Comparison of ENCODE assay signal across 8 cellular contexts in the genomic region with DNA sequence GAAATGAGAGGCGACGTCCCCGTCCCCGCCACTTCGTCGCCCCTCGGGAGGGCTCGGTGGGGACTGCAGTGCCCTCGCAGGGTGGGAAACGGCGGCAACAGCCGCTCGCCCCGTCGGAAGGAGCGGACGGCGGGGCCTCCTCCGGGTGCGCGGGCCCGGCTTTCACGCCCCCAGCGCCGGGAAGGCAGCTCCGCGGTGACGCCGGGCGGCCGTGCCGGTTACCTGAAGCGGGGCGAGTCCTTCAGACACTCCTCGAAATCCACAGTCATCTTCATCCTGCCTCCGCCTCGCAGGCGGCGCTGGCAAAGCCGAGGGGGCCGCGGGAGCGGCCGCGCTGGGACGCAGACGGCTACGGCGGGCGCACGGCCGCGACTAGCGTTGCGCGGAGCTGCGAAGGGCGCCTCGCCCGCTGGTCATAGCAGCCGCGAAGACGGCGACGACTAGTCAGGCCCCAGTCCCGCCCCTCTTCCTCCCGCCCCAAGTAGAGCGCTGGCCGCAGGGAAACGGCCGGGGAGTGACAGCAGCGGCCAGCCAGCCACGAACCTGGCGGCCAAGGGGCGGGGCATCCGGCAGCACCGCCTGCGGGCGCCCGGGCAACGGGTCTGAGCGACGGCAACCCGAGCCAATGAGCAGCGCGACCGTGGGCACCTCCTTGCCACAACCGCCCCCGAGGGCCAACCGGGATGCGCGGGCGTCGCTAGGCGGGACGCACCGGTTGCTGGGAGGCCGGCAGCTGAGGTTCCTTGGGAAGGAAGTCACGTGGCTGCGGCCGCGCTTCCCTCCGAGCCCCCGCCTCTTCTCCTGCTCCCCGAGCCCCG. TPM values are rescaled to one million over a fixed set of nuclear protein-coding genes. Genes with fewer than 3 reads are reported as not detected.
A peak's percentile ranks its signal among the peaks of the same experiment; 100 is the strongest.
DNase-seq lines count a peak whose midpoint lies in the region; ATAC-seq and TF ChIP-seq lines count a peak whose summit lies in the region.

A gene with protein sequence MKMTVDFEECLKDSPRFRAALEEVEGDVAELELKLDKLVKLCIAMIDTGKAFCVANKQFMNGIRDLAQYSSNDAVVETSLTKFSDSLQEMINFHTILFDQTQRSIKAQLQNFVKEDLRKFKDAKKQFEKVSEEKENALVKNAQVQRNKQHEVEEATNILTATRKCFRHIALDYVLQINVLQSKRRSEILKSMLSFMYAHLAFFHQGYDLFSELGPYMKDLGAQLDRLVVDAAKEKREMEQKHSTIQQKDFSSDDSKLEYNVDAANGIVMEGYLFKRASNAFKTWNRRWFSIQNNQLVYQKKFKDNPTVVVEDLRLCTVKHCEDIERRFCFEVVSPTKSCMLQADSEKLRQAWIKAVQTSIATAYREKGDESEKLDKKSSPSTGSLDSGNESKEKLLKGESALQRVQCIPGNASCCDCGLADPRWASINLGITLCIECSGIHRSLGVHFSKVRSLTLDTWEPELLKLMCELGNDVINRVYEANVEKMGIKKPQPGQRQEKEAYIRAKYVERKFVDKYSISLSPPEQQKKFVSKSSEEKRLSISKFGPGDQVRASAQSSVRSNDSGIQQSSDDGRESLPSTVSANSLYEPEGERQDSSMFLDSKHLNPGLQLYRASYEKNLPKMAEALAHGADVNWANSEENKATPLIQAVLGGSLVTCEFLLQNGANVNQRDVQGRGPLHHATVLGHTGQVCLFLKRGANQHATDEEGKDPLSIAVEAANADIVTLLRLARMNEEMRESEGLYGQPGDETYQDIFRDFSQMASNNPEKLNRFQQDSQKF (minus strand): TSS at position 448 of the 818 bp plus-strand sequence. CDS start 173 bp downstream, at position 275.

- H3K9me2 ChIP-seq in SK-N-SH = no peaks in the 10 kb centered on the region

- H3K27ac ChIP-seq in SK-N-SH (ENCODE audit: low read depth in 2 of 2, low read length in 1 of 2) = peak within 1 kb of the TSS; percentile 84 to 85
- peak within 1 kb of the TSS; percentile 94 for H3K27ac ChIP-seq in suprapubic skin

- POLR2A ChIA-PET in SK-N-SH (lab: Yijun Ruan, JAX) = interaction anchor here (0.6 to 1.9 kb wide), 5 partner anchors 18 to 975 kb away, joined by 3 to 7 read pairs (median 5); a partner anchor contains a TSS

- peaks cover 50% of the 10 kb centered on the region for H3K79me2 ChIP-seq in SK-N-SH (ENCODE audit: insufficient read depth)

- peaks cover 29% of the 10 kb centered on the region for H4K20me1 ChIP-seq in SK-N-SH (ENCODE audit: insufficient read depth)

- H3F3A ChIP-seq in SK-N-SH (replicated peaks; ENCODE audit: insufficient read depth) = peaks cover 7% of the 10 kb centered on the region

- H3K9me3 ChIP-seq in SK-N-SH (no peaks in the 10 kb centered on the region), suprapubic skin (no peaks in the 10 kb centered on the region)

- peak within 1 kb of the TSS; percentile 74 to 85 for H3K4me3 ChIP-seq in SK-N-SH (ENCODE audit: low read depth in 2 of 2, low read length in 1 of 2)
- H3K4me3 ChIP-seq in suprapubic skin = peak within 1 kb of the TSS; percentile 89

- H3K4me1 ChIP-seq in SK-N-SH (ENCODE audit: control insufficient read depth in 1 of 2, insufficient read depth in 2 of 2, low read depth in 1 of 2, low read length in 1 of 2) (peaks cover 0 to 10% of the 10 kb centered on the region in 2 experiments; a peak in 2 of 4 replicates), suprapubic skin (peaks cover 37% of the 10 kb centered on the region)

- no peak for TF ChIP-seq CTCF in SK-N-SH (IDR thresholded peaks at IDR 0.05)
- no peak for TF ChIP-seq CTCF in suprapubic skin (IDR thresholded peaks at IDR 0.05)

- H2AFZ ChIP-seq in SK-N-SH (ENCODE audit: low read depth) = peak within 1 kb of the TSS; percentile 100

- WGBS in SK-N-SH (ENCODE audit: low lambda C conversion rate) = 0% methylated on average over 22 of the region's 106 CpGs
- WGBS in suprapubic skin = under 1% methylated on average over 26 of the region's 106 CpGs

- TF ChIP-seq RAD21 in SK-N-SH (IDR thresholded peaks at IDR 0.05; ENCODE audit: low read length) = no peak

- peak within 1 kb of the TSS; percentile 73 for H3K9ac ChIP-seq in SK-N-SH

- peak; percentile 89 to 96 for TF ChIP-seq POLR2A in suprapubic skin (IDR thresholded peaks at IDR 0.05)

- peak within 1 kb of the TSS; percentile 88 for H3K4me2 ChIP-seq in SK-N-SH

- TF ChIP-seq EP300 in SK-N-SH (IDR thresholded peaks at IDR 0.05; ENCODE audit: borderline replicate concordance in 1 of 2, low read depth in 1 of 2, low read length in 1 of 2) (no peak), suprapubic skin (IDR thresholded peaks at IDR 0.05) (no peak)

- CTCF ChIA-PET in SK-N-SH (lab: Yijun Ruan, JAX) = interaction anchor here (0.7 to 3.5 kb wide), 5 partner anchors 13 to 759 kb away, joined by 3 to 23 read pairs (median 4); a partner anchor contains a TSS

- DNase-seq in GM04504 (ENCODE audit: low read depth) (peak; percentile 98), NCI-H1048 (lab: John Stamatoyannopoulos, UW) (peak; percentile 97), SK-N-SH (peak; percentile 100), germinal center (ENCODE audit: low spot score) (peak; percentile 100), nucleus accumbens (lab: John Stamatoyannopoulos, UW) (peak; percentile 87 to 100 (median 100)), suprapubic skin (ENCODE audit: low spot score in 2 of 2) (peak; percentile 100)
- peak; percentile 99 for DNase-seq in activated naive CD4-positive, alpha-beta T cell treated with anti-CD3 and anti-CD28 coated beads, Interleukin-2, amount 50 U/mL, for 16 hours

- H3K27me3 ChIP-seq in SK-N-SH (ENCODE audit: insufficient read depth) (no peaks in the 10 kb centered on the region), suprapubic skin (no peaks in the 10 kb centered on the region)

- no peaks in the 10 kb centered on the region for H3K36me3 ChIP-seq in SK-N-SH (replicated peaks in 1 of 2; ENCODE audit: control insufficient read depth in 1 of 2, insufficient read depth in 2 of 2, low read length in 1 of 2)
- H3K36me3 ChIP-seq in suprapubic skin = no peaks in the 10 kb centered on the region

- ATAC-seq in HG02571 (IDR thresholded peaks at IDR 0.05; ENCODE audit: unreplicated experiment) = peak; percentile 91

TF ChIP-seq in SK-N-SH, 30 proteins besides CTCF, POLR2A, EP300 and RAD21 (continues in another document):
- TF ChIP-seq, protein P1, sequence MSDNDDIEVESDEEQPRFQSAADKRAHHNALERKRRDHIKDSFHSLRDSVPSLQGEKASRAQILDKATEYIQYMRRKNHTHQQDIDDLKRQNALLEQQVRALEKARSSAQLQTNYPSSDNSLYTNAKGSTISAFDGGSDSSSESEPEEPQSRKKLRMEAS (IDR thresholded peaks at IDR 0.05; ENCODE audit: low read depth) = peak; percentile 17
- TF ChIP-seq, protein P2, sequence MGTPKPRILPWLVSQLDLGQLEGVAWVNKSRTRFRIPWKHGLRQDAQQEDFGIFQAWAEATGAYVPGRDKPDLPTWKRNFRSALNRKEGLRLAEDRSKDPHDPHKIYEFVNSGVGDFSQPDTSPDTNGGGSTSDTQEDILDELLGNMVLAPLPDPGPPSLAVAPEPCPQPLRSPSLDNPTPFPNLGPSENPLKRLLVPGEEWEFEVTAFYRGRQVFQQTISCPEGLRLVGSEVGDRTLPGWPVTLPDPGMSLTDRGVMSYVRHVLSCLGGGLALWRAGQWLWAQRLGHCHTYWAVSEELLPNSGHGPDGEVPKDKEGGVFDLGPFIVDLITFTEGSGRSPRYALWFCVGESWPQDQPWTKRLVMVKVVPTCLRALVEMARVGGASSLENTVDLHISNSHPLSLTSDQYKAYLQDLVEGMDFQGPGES (IDR thresholded peaks at IDR 0.05; ENCODE audit: low read depth, low read length) = peak; percentile 89
- no peak for TF ChIP-seq JUND (IDR thresholded peaks at IDR 0.05)
- no peak; the same call in 1 of the 2 replicates for TF ChIP-seq POLR2AphosphoS5 (IDR thresholded peaks at IDR 0.05; ENCODE audit: low read depth, low read length)
- TF ChIP-seq RXRA (IDR thresholded peaks at IDR 0.05; ENCODE audit: borderline replicate concordance, low read depth) = no peak
- TF ChIP-seq SIN3A (IDR thresholded peaks at IDR 0.05; ENCODE audit: borderline replicate concordance, low read depth, low read length) = peak; percentile 53; the same call in 1 of the 2 replicates
- TF ChIP-seq TEAD4 (IDR thresholded peaks at IDR 0.05; ENCODE audit: borderline replicate concordance, insufficient read depth) = no peak
- TF ChIP-seq FOSL2 (IDR thresholded peaks at IDR 0.05; ENCODE audit: borderline replicate concordance, low read depth) = no peak
- TF ChIP-seq SMC3 (IDR thresholded peaks at IDR 0.05; ENCODE audit: low read depth, low read length) = no peak
- TF ChIP-seq, protein P3, sequence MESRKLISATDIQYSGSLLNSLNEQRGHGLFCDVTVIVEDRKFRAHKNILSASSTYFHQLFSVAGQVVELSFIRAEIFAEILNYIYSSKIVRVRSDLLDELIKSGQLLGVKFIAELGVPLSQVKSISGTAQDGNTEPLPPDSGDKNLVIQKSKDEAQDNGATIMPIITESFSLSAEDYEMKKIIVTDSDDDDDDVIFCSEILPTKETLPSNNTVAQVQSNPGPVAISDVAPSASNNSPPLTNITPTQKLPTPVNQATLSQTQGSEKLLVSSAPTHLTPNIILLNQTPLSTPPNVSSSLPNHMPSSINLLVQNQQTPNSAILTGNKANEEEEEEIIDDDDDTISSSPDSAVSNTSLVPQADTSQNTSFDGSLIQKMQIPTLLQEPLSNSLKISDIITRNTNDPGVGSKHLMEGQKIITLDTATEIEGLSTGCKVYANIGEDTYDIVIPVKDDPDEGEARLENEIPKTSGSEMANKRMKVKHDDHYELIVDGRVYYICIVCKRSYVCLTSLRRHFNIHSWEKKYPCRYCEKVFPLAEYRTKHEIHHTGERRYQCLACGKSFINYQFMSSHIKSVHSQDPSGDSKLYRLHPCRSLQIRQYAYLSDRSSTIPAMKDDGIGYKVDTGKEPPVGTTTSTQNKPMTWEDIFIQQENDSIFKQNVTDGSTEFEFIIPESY (IDR thresholded peaks at IDR 0.05; ENCODE audit: borderline replicate concordance, low read depth) = no peak
- TF ChIP-seq EZH2phosphoT487 (IDR thresholded peaks at IDR 0.05; ENCODE audit: borderline replicate concordance, low read depth) = no peak
- TF ChIP-seq TCF12 (IDR thresholded peaks at IDR 0.05) = no peak
- TF ChIP-seq GABPA (IDR thresholded peaks at IDR 0.05; ENCODE audit: low read depth) = peak; percentile 59
- peak; percentile 49; the same call in 1 of the 2 replicates for TF ChIP-seq NRF1 (IDR thresholded peaks at IDR 0.05; ENCODE audit: low read depth, low read length)
- TF ChIP-seq, protein P4, sequence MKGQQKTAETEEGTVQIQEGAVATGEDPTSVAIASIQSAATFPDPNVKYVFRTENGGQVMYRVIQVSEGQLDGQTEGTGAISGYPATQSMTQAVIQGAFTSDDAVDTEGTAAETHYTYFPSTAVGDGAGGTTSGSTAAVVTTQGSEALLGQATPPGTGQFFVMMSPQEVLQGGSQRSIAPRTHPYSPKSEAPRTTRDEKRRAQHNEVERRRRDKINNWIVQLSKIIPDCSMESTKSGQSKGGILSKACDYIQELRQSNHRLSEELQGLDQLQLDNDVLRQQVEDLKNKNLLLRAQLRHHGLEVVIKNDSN (IDR thresholded peaks at IDR 0.05; ENCODE audit: borderline replicate concordance, low read depth) = peak; percentile 95

RNA-seq across cellular contexts. Expression of the gene that starts here (rescaled TPM):
- polyA plus RNA-seq in SK-N-SH (2012; rRNA removed) = 6.8 and 9.6 TPM in 2 replicates
- polyA plus RNA-seq in SK-N-SH (2012; cell fraction: cytosol; rRNA removed) = 10.7 and 12.7 TPM in 2 replicates
- polyA plus RNA-seq in SK-N-SH (2012; cell fraction: nucleus; rRNA removed) = 6.2 and 14.0 TPM in 2 replicates
- total RNA-seq in suprapubic skin = 10 to 100 TPM; 41.9 to 53.2 (median 48.0) TPM

Comparison
In these comparisons a context has a peak if more than half of its experiments do, and no peak if none do; other contexts are left out.
1. Peak in every context shown above with its lines: DNase-seq, ATAC-seq, H3K4me3 ChIP-seq and H3K27ac ChIP-seq.